ENCODE assay signal across 10 cellular contexts in the genomic region with DNA sequence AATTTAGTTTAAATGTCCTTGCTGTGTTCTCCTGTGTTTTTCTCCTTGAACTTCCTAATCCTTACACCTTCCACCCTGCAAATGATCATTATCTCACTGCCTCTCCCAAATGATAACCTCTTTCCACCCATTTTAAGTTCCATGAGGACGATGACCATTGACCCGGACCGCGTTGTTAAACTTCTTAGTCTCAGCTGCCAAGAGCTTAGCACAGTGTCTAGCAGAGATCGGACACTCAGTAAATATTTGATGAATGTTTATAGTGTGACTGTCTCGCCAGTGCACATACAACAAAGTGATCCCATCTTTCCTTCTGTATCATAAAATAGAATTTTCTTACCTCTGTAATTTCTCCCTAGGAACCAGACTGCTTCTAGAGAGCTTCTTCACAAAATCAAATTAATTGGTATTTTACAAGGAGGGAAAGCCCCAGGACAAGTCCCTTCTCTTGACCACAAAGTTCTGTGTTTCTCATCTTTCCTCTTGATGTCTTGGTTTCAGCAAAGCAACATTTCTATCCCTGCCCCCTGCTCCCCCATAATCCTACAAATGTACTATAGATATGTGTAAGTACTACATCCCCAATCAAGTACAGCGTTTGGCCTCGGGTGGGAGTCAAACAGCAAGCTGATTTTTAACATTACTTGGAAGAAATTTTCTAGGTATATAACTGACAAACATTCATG.
DNase-seq lines count a peak whose midpoint lies in the region; ATAC-seq and TF ChIP-seq lines count a peak whose summit lies in the region.
"Had no signal": no experiment of that assay in that cellular context is flagged by ENCODE, and none has a peak within 500 bp of the region (broad histone marks: within the 10 kb centered on the region; RNA-seq: fewer than 3 reads in every experiment).

No MANE protein-coding gene starts in this region.

- no peaks in the 10 kb centered on the region for H3K27me3 Mint-ChIP-seq in activated CD4-positive, alpha-beta T cell treated with anti-CD3 and anti-CD28 coated beads for 36 hours
- H3K27me3 Mint-ChIP-seq in activated T-cell treated with anti-CD3 and anti-CD28 coated beads, Interleukin-2, amount 50 U/mL, for 4 hours (ENCODE audit: low read depth) = no peaks in the 10 kb centered on the region

- peak; percentile 53 for DNase-seq in activated CD4-positive, alpha-beta T cell treated with anti-CD3 and anti-CD28 coated beads for 36 hours
- no peak for DNase-seq in activated CD4-positive, alpha-beta T cell treated with anti-CD3 and anti-CD28 coated beads, Interleukin-2, amount 50 U/mL, for 1 hour
- DNase-seq in activated T-cell treated with anti-CD3 and anti-CD28 coated beads, Interleukin-2, amount 50 U/mL, for 4 hours = no peak
- DNase-seq in stimulated activated CD8-positive, alpha-beta memory T cell treated with anti-CD3 and anti-CD28 coated beads, Interleukin-4, amount 100 ng/mL, for 48 hours = peak; percentile 53
- DNase-seq in NCI-H345 treated with DMSO at 0.1 percent for 48 hours (lab: John Stamatoyannopoulos, UW; ENCODE audit: unreplicated experiment) (no peak), NOMO-1 treated with dmso at 0.1 percent for 144 hours (lab: John Stamatoyannopoulos, UW; ENCODE audit: unreplicated experiment) (no peak), NCI-H69 (lab: John Stamatoyannopoulos, UW) (no peak)
- DNase-seq: NCI-H2107 had no signal

- intact Hi-C loops in activated CD4-positive, alpha-beta T cell treated with anti-CD3 and anti-CD28 coated beads for 36 hours (cut with DNase I, micrococcal nuclease) = loop anchor here (1.0 to 10.0 kb wide), 11 partner anchors 100 to 843 kb away; no protein-coding TSS in a partner anchor

- POLR2A ChIA-PET in activated CD4-positive, alpha-beta T cell treated with anti-CD3 and anti-CD28 coated beads for 36 hours (lab: Charles Lee) = interaction anchor here (0.5 to 1.2 kb wide), 6 partner anchors 44 to 843 kb away, joined by 3 to 5 read pairs (median 4); no protein-coding TSS in a partner anchor

- no peak overlapping the region for H3K4me3 ChIP-seq in liver (ENCODE audit: low read depth in 1 of 3, low read length in 3 of 3)

- no peaks in the 10 kb centered on the region for H3K9me3 Mint-ChIP-seq in activated CD4-positive, alpha-beta T cell treated with anti-CD3 and anti-CD28 coated beads for 36 hours (ENCODE audit: low read depth)
- no peaks in the 10 kb centered on the region for H3K9me3 Mint-ChIP-seq in activated T-cell treated with anti-CD3 and anti-CD28 coated beads, Interleukin-2, amount 50 U/mL, for 4 hours

- peaks cover 17% of the 10 kb centered on the region for H3K4me1 Mint-ChIP-seq in activated CD4-positive, alpha-beta T cell treated with anti-CD3 and anti-CD28 coated beads for 36 hours
- H3K4me1 Mint-ChIP-seq in activated T-cell treated with anti-CD3 and anti-CD28 coated beads, Interleukin-2, amount 50 U/mL, for 4 hours (ENCODE audit: low read depth) = peaks cover 16% of the 10 kb centered on the region

- H3K4me1 ChIP-seq in liver (ENCODE audit: control insufficient read depth in 4 of 4, insufficient read depth in 4 of 4, low read length in 3 of 4) = peaks cover 0 to 47% (median 35%) of the 10 kb centered on the region in 4 donors

- TF ChIP-seq CTCF in liver (IDR thresholded peaks at IDR 0.05; ENCODE audit: low read depth, low read length, missing input control) = no peak

- H3K27ac Mint-ChIP-seq in activated CD4-positive, alpha-beta T cell treated with anti-CD3 and anti-CD28 coated beads for 36 hours = no peak overlapping the region

- peak overlapping the region; percentile 38 to 54 for H3K27ac ChIP-seq in liver (ENCODE audit: low read depth in 1 of 2, low read length in 2 of 2)
- H3K27ac ChIP-seq: neutrophil had no signal

- no peaks in the 10 kb centered on the region for H3K36me3 Mint-ChIP-seq in activated CD4-positive, alpha-beta T cell treated with anti-CD3 and anti-CD28 coated beads for 36 hours (ENCODE audit: low read depth)
- H3K36me3 Mint-ChIP-seq in activated T-cell treated with anti-CD3 and anti-CD28 coated beads, Interleukin-2, amount 50 U/mL, for 4 hours (ENCODE audit: insufficient read depth) = peaks cover 2% of the 10 kb centered on the region

- H3K4me3 Mint-ChIP-seq in activated CD4-positive, alpha-beta T cell treated with anti-CD3 and anti-CD28 coated beads for 36 hours = no peak overlapping the region
- no peak overlapping the region for H3K4me3 Mint-ChIP-seq in activated T-cell treated with anti-CD3 and anti-CD28 coated beads, Interleukin-2, amount 50 U/mL, for 4 hours

- peak; percentile 75 for ATAC-seq in activated CD4-positive, alpha-beta T cell treated with anti-CD3 and anti-CD28 coated beads for 36 hours
- peak; percentile 76 to 77 for ATAC-seq in activated T-cell treated with anti-CD3 and anti-CD28 coated beads, Interleukin-2, amount 50 U/mL, for 4 hours

- H3K9ac ChIP-seq in liver (ENCODE audit: low read depth in 1 of 2, low read length in 2 of 2) = no peak overlapping the region

- peak; percentile 23 to 42 for TF ChIP-seq RAD21 in liver (IDR thresholded peaks at IDR 0.05)

- H3K9me3 ChIP-seq in liver (ENCODE audit: control insufficient read depth in 4 of 4, low read length in 3 of 4) = no peaks in the 10 kb centered on the region
- H3K9me3 ChIP-seq: neutrophil had no signal

- H3K27me3 ChIP-seq in liver (ENCODE audit: control insufficient read depth in 4 of 4, insufficient read depth in 4 of 4, low read length in 3 of 4) = no peaks in the 10 kb centered on the region
- H3K27me3 ChIP-seq: neutrophil had no signal

- no peaks in the 10 kb centered on the region for H3K36me3 ChIP-seq in liver (ENCODE audit: control insufficient read depth in 4 of 4, insufficient read depth in 3 of 4, low read depth in 1 of 4, low read length in 3 of 4)
- H3K36me3 ChIP-seq: neutrophil had no signal

- CTCF ChIA-PET in activated CD4-positive, alpha-beta T cell treated with anti-CD3 and anti-CD28 coated beads for 36 hours (lab: Charles Lee) = interaction anchor here (0.5 to 1.2 kb wide), 6 partner anchors 8 to 787 kb away, joined by 3 to 4 read pairs (median 3); no protein-coding TSS in a partner anchor

- WGBS in liver = 36% methylated on average over 8 of the region's 8 CpGs

TF ChIP-seq in liver, 16 proteins besides CTCF, POLR2A, EP300 and RAD21 (continues in another document):
- TF ChIP-seq, protein P1, sequence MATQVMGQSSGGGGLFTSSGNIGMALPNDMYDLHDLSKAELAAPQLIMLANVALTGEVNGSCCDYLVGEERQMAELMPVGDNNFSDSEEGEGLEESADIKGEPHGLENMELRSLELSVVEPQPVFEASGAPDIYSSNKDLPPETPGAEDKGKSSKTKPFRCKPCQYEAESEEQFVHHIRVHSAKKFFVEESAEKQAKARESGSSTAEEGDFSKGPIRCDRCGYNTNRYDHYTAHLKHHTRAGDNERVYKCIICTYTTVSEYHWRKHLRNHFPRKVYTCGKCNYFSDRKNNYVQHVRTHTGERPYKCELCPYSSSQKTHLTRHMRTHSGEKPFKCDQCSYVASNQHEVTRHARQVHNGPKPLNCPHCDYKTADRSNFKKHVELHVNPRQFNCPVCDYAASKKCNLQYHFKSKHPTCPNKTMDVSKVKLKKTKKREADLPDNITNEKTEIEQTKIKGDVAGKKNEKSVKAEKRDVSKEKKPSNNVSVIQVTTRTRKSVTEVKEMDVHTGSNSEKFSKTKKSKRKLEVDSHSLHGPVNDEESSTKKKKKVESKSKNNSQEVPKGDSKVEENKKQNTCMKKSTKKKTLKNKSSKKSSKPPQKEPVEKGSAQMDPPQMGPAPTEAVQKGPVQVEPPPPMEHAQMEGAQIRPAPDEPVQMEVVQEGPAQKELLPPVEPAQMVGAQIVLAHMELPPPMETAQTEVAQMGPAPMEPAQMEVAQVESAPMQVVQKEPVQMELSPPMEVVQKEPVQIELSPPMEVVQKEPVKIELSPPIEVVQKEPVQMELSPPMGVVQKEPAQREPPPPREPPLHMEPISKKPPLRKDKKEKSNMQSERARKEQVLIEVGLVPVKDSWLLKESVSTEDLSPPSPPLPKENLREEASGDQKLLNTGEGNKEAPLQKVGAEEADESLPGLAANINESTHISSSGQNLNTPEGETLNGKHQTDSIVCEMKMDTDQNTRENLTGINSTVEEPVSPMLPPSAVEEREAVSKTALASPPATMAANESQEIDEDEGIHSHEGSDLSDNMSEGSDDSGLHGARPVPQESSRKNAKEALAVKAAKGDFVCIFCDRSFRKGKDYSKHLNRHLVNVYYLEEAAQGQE (IDR thresholded peaks at IDR 0.05) = no peak
- TF ChIP-seq TAF1 (conservative IDR thresholded peaks at IDR 0.05) (no peak), HNF4A (conservative IDR thresholded peaks at IDR 0.05) (peak; percentile 82 to 87), RXRA (IDR thresholded peaks at IDR 0.05) (peak; percentile 75 to 78), GABPA (IDR thresholded peaks at IDR 0.05 in 1 of 2, conservative IDR thresholded peaks at IDR 0.05 in 1 of 2) (no peak), SP1 (IDR thresholded peaks at IDR 0.05) (peak; percentile 14), FOXA2 (IDR thresholded peaks at IDR 0.05) (no peak), JUND (IDR thresholded peaks at IDR 0.05) (peak in 1 of 2 donors; percentile 51), EGR1 (IDR thresholded peaks at IDR 0.05; ENCODE audit: low read depth in 2 of 2) (no peak), FOXA1 (IDR thresholded peaks at IDR 0.05) (no peak), HNF4G (IDR thresholded peaks at IDR 0.05) (peak; percentile 33), NR2F2 (IDR thresholded peaks at IDR 0.05) (peak; percentile 29)
- TF ChIP-seq, protein P2, sequence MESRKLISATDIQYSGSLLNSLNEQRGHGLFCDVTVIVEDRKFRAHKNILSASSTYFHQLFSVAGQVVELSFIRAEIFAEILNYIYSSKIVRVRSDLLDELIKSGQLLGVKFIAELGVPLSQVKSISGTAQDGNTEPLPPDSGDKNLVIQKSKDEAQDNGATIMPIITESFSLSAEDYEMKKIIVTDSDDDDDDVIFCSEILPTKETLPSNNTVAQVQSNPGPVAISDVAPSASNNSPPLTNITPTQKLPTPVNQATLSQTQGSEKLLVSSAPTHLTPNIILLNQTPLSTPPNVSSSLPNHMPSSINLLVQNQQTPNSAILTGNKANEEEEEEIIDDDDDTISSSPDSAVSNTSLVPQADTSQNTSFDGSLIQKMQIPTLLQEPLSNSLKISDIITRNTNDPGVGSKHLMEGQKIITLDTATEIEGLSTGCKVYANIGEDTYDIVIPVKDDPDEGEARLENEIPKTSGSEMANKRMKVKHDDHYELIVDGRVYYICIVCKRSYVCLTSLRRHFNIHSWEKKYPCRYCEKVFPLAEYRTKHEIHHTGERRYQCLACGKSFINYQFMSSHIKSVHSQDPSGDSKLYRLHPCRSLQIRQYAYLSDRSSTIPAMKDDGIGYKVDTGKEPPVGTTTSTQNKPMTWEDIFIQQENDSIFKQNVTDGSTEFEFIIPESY (IDR thresholded peaks at IDR 0.05) = no peak
- TF ChIP-seq, protein P3, sequence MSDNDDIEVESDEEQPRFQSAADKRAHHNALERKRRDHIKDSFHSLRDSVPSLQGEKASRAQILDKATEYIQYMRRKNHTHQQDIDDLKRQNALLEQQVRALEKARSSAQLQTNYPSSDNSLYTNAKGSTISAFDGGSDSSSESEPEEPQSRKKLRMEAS (IDR thresholded peaks at IDR 0.05) = no peak

Comparison
In these comparisons a context has a peak if more than half of its experiments do, and no peak if none do; other contexts are left out.
1. DNase-seq: peak in activated CD4-positive, alpha-beta T cell treated with anti-CD3 and anti-CD28 coated beads for 36 hours (single experiment) and stimulated activated CD8-positive, alpha-beta memory T cell treated with anti-CD3 and anti-CD28 coated beads, Interleukin-4, amount 100 ng/mL, for 48 hours (single experiment); none in activated CD4-positive, alpha-beta T cell treated with anti-CD3 and anti-CD28 coated beads, Interleukin-2, amount 50 U/mL, for 1 hour (single experiment), activated T-cell treated with anti-CD3 and anti-CD28 coated beads, Interleukin-2, amount 50 U/mL, for 4 hours (single experiment), NCI-H345 treated with DMSO at 0.1 percent for 48 hours (single experiment), NOMO-1 treated with dmso at 0.1 percent for 144 hours (single experiment) and NCI-H69 (single experiment).